In genomic region chr10:90650858-90651257, GRCh38 we compare ENCODE assay signal across 25 cellular contexts.
"Had no signal": no experiment of that assay in that cellular context is flagged by ENCODE, and none has a peak within 500 bp of the region (broad histone marks: within the 10 kb centered on the region; RNA-seq: fewer than 3 reads in every experiment).

No MANE protein-coding gene starts in this region.

- H3K4me3 ChIP-seq: colonic mucosa, coronary artery, dorsolateral prefrontal cortex, esophagus muscularis mucosa, esophagus squamous epithelium, gastrocnemius medialis, gastroesophageal sphincter, heart left ventricle, heart right ventricle had no signal

- H3K27me3 Mint-ChIP-seq: dendritic cell treated with granulocyte-macrophage colony-stimulating factor and Interleukin-4, amounts not matched to agents 40 ng/mL and 50 ng/mL, for 4 days; effector memory CD8-positive, alpha-beta T cell had no signal

- DNase-seq: colonic mucosa; cortex of kidney; dermis blood vessel endothelial cell; dorsolateral prefrontal cortex; effector CD4-positive, alpha-beta T cell; effector CD8-positive, alpha-beta T cell; effector memory CD4-positive, alpha-beta T cell; effector memory CD8-positive, alpha-beta T cell; endodermal cell; erythroblast; esophagus squamous epithelium; foreskin fibroblast; foreskin keratinocyte; foreskin melanocyte; gastrocnemius medialis; glutamatergic neuron; head of caudate nucleus; heart left ventricle; heart right ventricle had no signal

- H3K27ac ChIP-seq: colonic mucosa, coronary artery, dorsolateral prefrontal cortex, epithelial cell of prostate, esophagus muscularis mucosa, esophagus squamous epithelium, foreskin keratinocyte, gastrocnemius medialis, gastroesophageal sphincter, heart left ventricle, heart right ventricle had no signal

- H3K4me1 ChIP-seq: colonic mucosa, esophagus muscularis mucosa, esophagus squamous epithelium, foreskin keratinocyte, gastrocnemius medialis, gastroesophageal sphincter, heart left ventricle had no signal

- H3K36me3 ChIP-seq: colonic mucosa, esophagus muscularis mucosa, esophagus squamous epithelium, gastrocnemius medialis, gastroesophageal sphincter, heart left ventricle, heart right ventricle had no signal

- H3K27ac Mint-ChIP-seq: dendritic cell treated with granulocyte-macrophage colony-stimulating factor and Interleukin-4, amounts not matched to agents 40 ng/mL and 50 ng/mL, for 4 days; effector memory CD8-positive, alpha-beta T cell; endodermal cell had no signal

- H3K27me3 ChIP-seq: colonic mucosa, esophagus muscularis mucosa, esophagus squamous epithelium, foreskin keratinocyte, gastrocnemius medialis, gastroesophageal sphincter, heart right ventricle had no signal

- H3K4me3 Mint-ChIP-seq: dendritic cell treated with granulocyte-macrophage colony-stimulating factor and Interleukin-4, amounts not matched to agents 40 ng/mL and 50 ng/mL, for 4 days; effector memory CD8-positive, alpha-beta T cell; endodermal cell had no signal

- H3K9me3 Mint-ChIP-seq: endodermal cell had no signal

- H3K9me3 ChIP-seq: colonic mucosa, esophagus squamous epithelium, gastrocnemius medialis, gastroesophageal sphincter had no signal

- ATAC-seq: effector memory CD8-positive, alpha-beta T cell; esophagus mucosa; foreskin keratinocyte; gastrocnemius medialis; gastroesophageal sphincter; heart left ventricle had no signal
